In genomic region chr12:110373025-110373876, GRCh38 we compare ENCODE assay signal across 14 cellular contexts. TPM values are rescaled to one million over a fixed set of nuclear protein-coding genes. Genes with fewer than 3 reads are reported as not detected.
DNase-seq lines count a peak whose midpoint lies in the region; ATAC-seq, FAIRE-seq and TF ChIP-seq lines count a peak whose summit lies in the region.
"Had no signal": no experiment of that assay in that cellular context is flagged by ENCODE, and none has a peak within 500 bp of the region (broad histone marks: within the 10 kb centered on the region; RNA-seq: fewer than 3 reads in every experiment).

No MANE protein-coding gene starts in this region.

- H3K18ac ChIP-seq in neuronal stem cell (ENCODE audit: low read length), result no peak overlapping the region

- H3K4me2 ChIP-seq in HepG2 (ENCODE audit: low read depth, low read length) (no peak overlapping the region), neuronal stem cell (ENCODE audit: insufficient read depth, low read length, poor library complexity, severe bottlenecking) (no peak overlapping the region)

- H2BK12ac ChIP-seq in neuronal stem cell (ENCODE audit: low read length), result no peak overlapping the region

- no peak overlapping the region for H2AFZ ChIP-seq in HepG2 (ENCODE audit: low read length)
- no peak overlapping the region for H2AFZ ChIP-seq in neuronal stem cell (ENCODE audit: low read length)

- TF ChIP-seq POLR2A in HepG2 (IDR thresholded peaks at IDR 0.05; ENCODE audit: insufficient read depth in 1 of 2, low read depth in 2 of 2, low read length in 2 of 2) (no peak), right lobe of liver (IDR thresholded peaks at IDR 0.05) (no peak), esophagus muscularis mucosa (IDR thresholded peaks at IDR 0.05; ENCODE audit: low read depth) (no peak)

- no peak overlapping the region for H2BK15ac ChIP-seq in neuronal stem cell (ENCODE audit: low read length)

- no peaks in the 10 kb centered on the region for H3K79me2 ChIP-seq in HepG2 (ENCODE audit: insufficient read depth, low read length)

- H3K27ac ChIP-seq in HepG2 (ENCODE audit: extremely low read length, insufficient read depth, low read length), result no peak overlapping the region
- H3K27ac ChIP-seq in right lobe of liver, result no peak overlapping the region
- H3K27ac ChIP-seq in esophagus muscularis mucosa (replicated peaks in 1 of 4), result peak overlapping the region; percentile 22 to 54 (median 43)
- no peak overlapping the region for H3K27ac ChIP-seq in neuronal stem cell (replicated peaks; ENCODE audit: low read length)
- peak overlapping the region; percentile 24 to 49 for H3K27ac ChIP-seq in aorta (ENCODE audit: low read depth in 1 of 2, low read length in 2 of 2)
- no peak overlapping the region; the same call in 1 of the 2 replicates for H3K27ac ChIP-seq in RWPE1

- no peak for TF ChIP-seq EP300 in HepG2 (IDR thresholded peaks at IDR 0.05; ENCODE audit: low read depth in 2 of 2, low read length in 2 of 2)
- TF ChIP-seq EP300 in HepG2 (CRISPR knock-in tag; IDR thresholded peaks at IDR 0.05; ENCODE audit: borderline replicate concordance), result no peak
- no peak for TF ChIP-seq EP300 in esophagus muscularis mucosa (IDR thresholded peaks at IDR 0.05)

- no peaks in the 10 kb centered on the region for H4K20me1 ChIP-seq in HepG2 (ENCODE audit: insufficient read depth, low read length)

- no peak overlapping the region for H4K91ac ChIP-seq in neuronal stem cell (ENCODE audit: low read depth, low read length, poor library complexity)

- H3K9me3 ChIP-seq in HepG2 (ENCODE audit: low read length) (no peaks in the 10 kb centered on the region), right lobe of liver (no peaks in the 10 kb centered on the region), esophagus muscularis mucosa (no peaks in the 10 kb centered on the region), neuronal stem cell (replicated peaks in 1 of 2; ENCODE audit: control insufficient read depth in 2 of 2, insufficient read depth in 1 of 2, low read depth in 1 of 2, low read length in 2 of 2) (no peaks in the 10 kb centered on the region), aorta (ENCODE audit: control insufficient read depth, low read length) (no peaks in the 10 kb centered on the region)
- H3K9me3 ChIP-seq: HAP-1 had no signal

- 94% methylated on average over 6 of the region's 6 CpGs for WGBS in HepG2 (ENCODE audit: low lambda C conversion rate)
- WGBS in right lobe of liver (ENCODE audit: insufficient coverage, low coverage, low lambda C conversion rate, missing lambda C conversion rate), result 64% methylated on average over 5 of the region's 6 CpGs
- 31% methylated on average over 6 of the region's 6 CpGs for WGBS in esophagus muscularis mucosa
- WGBS in neuronal stem cell (ENCODE audit: extremely low coverage in 2 of 2, insufficient read length in 2 of 2, insufficient replicate concordance in 1 of 2), 2 donors, result no CpG with 5 or more reads among the region's 6 CpGs
- 21 to 24% methylated on average over 6 of the region's 6 CpGs for WGBS in aorta, 2 donors

- H3K4ac ChIP-seq in neuronal stem cell (ENCODE audit: low read length), result no peak overlapping the region

- CTCF ChIA-PET in HepG2 (lab: Yijun Ruan, JAX; ENCODE audit: low intra/inter-chr PET ratio, low total read pairs), result no interaction called here
- CTCF ChIA-PET in RWPE1 (lab: Yijun Ruan, JAX), result interaction anchor here (0.7 to 1.2 kb wide), 2 partner anchors 19 to 117 kb away, joined by 4 read pairs; no protein-coding TSS in a partner anchor

- in situ Hi-C loops in HepG2 (cut with HindIII; ENCODE audit: extremely low pct_ligation_motif_present, low pct_unique_long_range_greater_than_20kb), result no loop called here

- intact Hi-C loops in HepG2 (cut with micrococcal nuclease; ENCODE audit: unreplicated experiment) (no loop called here), right lobe of liver (cut with DNase I) (no loop called here), esophagus muscularis mucosa (cut with DNase I) (no loop called here), aorta (cut with DNase I) (no loop called here)

- H2BK5ac ChIP-seq in neuronal stem cell (ENCODE audit: low read length), result no peak overlapping the region

- no peak for FAIRE-seq in HepG2 (lab: Jason Lieb, UNC)
- no peak for FAIRE-seq in urothelium cell line (lab: Jason Lieb, UNC)
- FAIRE-seq: small intestine had no signal

- TF ChIP-seq RAD21 in HepG2 (CRISPR knock-in tag; IDR thresholded peaks at IDR 0.05), result no peak

- H3K23ac ChIP-seq in neuronal stem cell (ENCODE audit: low read depth, low read length, poor library complexity), result peak overlapping the region; percentile 53

- TSS peak; percentile 13 for BruUV-seq in HepG2 (replicated peaks; lab: Mats Ljungman, UMichigan)

- no peak for DNase-seq in HepG2 (ENCODE audit: low spot score)
- no peak for DNase-seq in right lobe of liver
- DNase-seq in esophagus muscularis mucosa (ENCODE audit: extremely low spot score), result no peak
- DNase-seq in neuronal stem cell (ENCODE audit: low spot score), result no peak
- no peak for DNase-seq in aorta
- no peak for DNase-seq in urothelium cell line (ENCODE audit: low spot score)
- no peak for DNase-seq in RWPE1 (ENCODE audit: low spot score)
- DNase-seq: activated CD4-positive, alpha-beta T cell treated with anti-CD3 and anti-CD28 coated beads for 36 hours; NCI-H1092 treated with DMSO at 0.1 percent for 48 hours; NCI-H748 treated with DMSO at 0.1 percent for 48 hours; small intestine; SW 1271 had no signal

- H3K9ac ChIP-seq in HepG2 (ENCODE audit: insufficient read depth, low read depth, low read length), result no peak overlapping the region
- H3K9ac ChIP-seq in neuronal stem cell (ENCODE audit: low read depth, low read length, poor library complexity), result no peak overlapping the region

- H3K27me3 ChIP-seq in HepG2 (ENCODE audit: control insufficient read depth in 1 of 2, insufficient read depth in 2 of 2, low read length in 2 of 2) (no peaks in the 10 kb centered on the region; a peak in 1 of 5 replicates), right lobe of liver (no peaks in the 10 kb centered on the region), esophagus muscularis mucosa (no peaks in the 10 kb centered on the region), neuronal stem cell (ENCODE audit: control insufficient read depth in 3 of 3, insufficient read depth in 3 of 3, low read depth in 1 of 3, low read length in 3 of 3) (no peaks in the 10 kb centered on the region), aorta (ENCODE audit: control insufficient read depth in 1 of 2, insufficient read depth in 2 of 2, low read length in 1 of 2) (no peaks in the 10 kb centered on the region)

- no peak for TF ChIP-seq CTCF in HepG2 (CRISPR knock-in tag; IDR thresholded peaks at IDR 0.05)
- TF ChIP-seq CTCF in right lobe of liver (IDR thresholded peaks at IDR 0.05), result no peak
- no peak for TF ChIP-seq CTCF in esophagus muscularis mucosa (IDR thresholded peaks at IDR 0.05)
- no peak for TF ChIP-seq CTCF in RWPE1 (conservative IDR thresholded peaks at IDR 0.05; ENCODE audit: low read depth)

- no peak for ATAC-seq in HepG2
- ATAC-seq in right lobe of liver, result no peak
- peak; percentile 8 for ATAC-seq in aorta (ENCODE audit: low FRiP score)
- no peak for ATAC-seq in HG03135 (IDR thresholded peaks at IDR 0.05; ENCODE audit: unreplicated experiment)
- ATAC-seq: activated CD4-positive, alpha-beta T cell treated with anti-CD3 and anti-CD28 coated beads for 36 hours had no signal

- H3K4me1 ChIP-seq in HepG2 (ENCODE audit: insufficient read depth, low read length) (0 out of 2 replicates have a peak, but pooled peaks cover 4% of the 10 kb centered on the region), right lobe of liver (no peaks in the 10 kb centered on the region), esophagus muscularis mucosa (peaks cover 12 to 47% (median 38%) of the 10 kb centered on the region in 4 donors), neuronal stem cell (ENCODE audit: control insufficient read depth in 2 of 2, insufficient read depth in 1 of 2, low read depth in 1 of 2, low read length in 2 of 2) (no peaks in the 10 kb centered on the region), aorta (ENCODE audit: control insufficient read depth in 1 of 2, insufficient read depth in 2 of 2, low read length in 2 of 2) (peaks cover 0 to 1% of the 10 kb centered on the region in 2 donors)
- H3K4me1 ChIP-seq: HAP-1 had no signal

- no peaks in the 10 kb centered on the region for H3K79me1 ChIP-seq in neuronal stem cell (ENCODE audit: low read depth, low read length)

- H4K8ac ChIP-seq in neuronal stem cell (ENCODE audit: low read depth, low read length), result no peak overlapping the region

- H3K36me3 ChIP-seq in HepG2 (replicated peaks in 1 of 2; ENCODE audit: control insufficient read depth in 1 of 2, insufficient read depth in 2 of 2, low read length in 2 of 2), result peaks cover 28 to 53% of the 10 kb centered on the region in 2 experiments
- H3K36me3 ChIP-seq in right lobe of liver, result peaks cover 0 to 55% (median 14%) of the 10 kb centered on the region in 4 donors
- peaks cover 39 to 81% (median 73%) of the 10 kb centered on the region in 4 donors for H3K36me3 ChIP-seq in esophagus muscularis mucosa
- H3K36me3 ChIP-seq in neuronal stem cell (replicated peaks in 1 of 2; ENCODE audit: control insufficient read depth in 2 of 2, insufficient read depth in 2 of 2, low read length in 2 of 2), result peaks cover 49 to 87% of the 10 kb centered on the region in 2 donors
- peaks cover 0 to 7% of the 10 kb centered on the region in 2 donors for H3K36me3 ChIP-seq in aorta (ENCODE audit: control insufficient read depth in 1 of 2, insufficient read depth in 2 of 2, low read length in 1 of 2)

- H3K4me3 ChIP-seq in HepG2 (replicated peaks in 1 of 3; ENCODE audit: insufficient read depth in 1 of 3, low read depth in 2 of 3, low read length in 3 of 3) (no peak overlapping the region), right lobe of liver (no peak overlapping the region), esophagus muscularis mucosa (no peak overlapping the region), neuronal stem cell (ENCODE audit: low read length in 2 of 2) (no peak overlapping the region), aorta (ENCODE audit: low read length in 2 of 2) (no peak overlapping the region)
- H3K4me3 ChIP-seq: HAP-1 had no signal

- H3K14ac ChIP-seq in neuronal stem cell (ENCODE audit: low read length), result no peak overlapping the region

- H2BK120ac ChIP-seq in neuronal stem cell (ENCODE audit: low read depth, low read length), result no peak overlapping the region

- POLR2A ChIA-PET in HepG2 (lab: Yijun Ruan, JAX), result no interaction called here
- POLR2A ChIA-PET in RWPE1 (lab: Yijun Ruan, JAX; ENCODE audit: low non-redundant PET), result no interaction called here

- no peak overlapping the region for H2AK5ac ChIP-seq in neuronal stem cell (ENCODE audit: low read depth, low read length)

RNA-seq across cellular contexts. Expression of gene ANAPC7, which starts 30.3 kb away (rescaled TPM):
- total RNA-seq in HepG2 (2016; rRNA removed; fragmentation: Illumina TruSeq; extraction: Trizol), result 69.1 and 73.7 TPM in 2 replicates
- 29.4 and 31.2 TPM in 2 replicates for total RNA-seq in HepG2 (2016; cell fraction: cytosol; rRNA removed; fragmentation: Illumina TruSeq; extraction: Trizol; ENCODE audit: low read depth)
- total RNA-seq in HepG2 (2016; cell fraction: insoluble cytoplasmic fraction; rRNA removed; fragmentation: Illumina TruSeq; extraction: Trizol), result 69.6 and 77.9 TPM in 2 replicates
- total RNA-seq in HepG2 (2016; cell fraction: membrane; rRNA removed; fragmentation: Illumina TruSeq; extraction: Trizol), result 30.2 and 37.8 TPM in 2 replicates
- total RNA-seq in HepG2 (2016; cell fraction: nucleus; rRNA removed; fragmentation: Illumina TruSeq; extraction: Trizol), result 48.8 and 58.7 TPM in 2 replicates
- 31.5 and 40.0 TPM in 2 replicates for polyA plus RNA-seq in HepG2 (2011; rRNA removed)
- polyA plus RNA-seq in HepG2 (2011; cell fraction: cytosol; rRNA removed), result 24.7 and 25.8 TPM in 2 replicates
- polyA plus RNA-seq in HepG2 (2011; cell fraction: nucleus; rRNA removed), result 54.7 and 59.1 TPM in 2 replicates
- polyA plus RNA-seq in HepG2 (2012), result 29.7 and 35.9 TPM in 2 replicates
- 6.2 and 9.1 TPM in 2 replicates for polyA plus RNA-seq in HepG2 (2016; cell fraction: cytosol; fragmentation: Illumina TruSeq; extraction: Trizol; ENCODE audit: low read depth)
- polyA plus RNA-seq in HepG2 (2016; cell fraction: insoluble cytoplasmic fraction; fragmentation: Illumina TruSeq; extraction: Trizol; ENCODE audit: low read depth), result 59.6 and 60.3 TPM in 2 replicates
- 15.7 TPM in 2 replicates for polyA plus RNA-seq in HepG2 (2016; cell fraction: membrane; fragmentation: Illumina TruSeq; extraction: Trizol; ENCODE audit: low read depth)
- polyA plus RNA-seq in HepG2 (2016; cell fraction: nucleus; fragmentation: Illumina TruSeq; extraction: Trizol; ENCODE audit: insufficient read depth, low read depth), result 155 and 162 TPM in 2 replicates
- polyA minus RNA-seq in HepG2 (2011; rRNA and poly(A)+ RNA removed; ENCODE audit: low replicate concordance), result 31.9 and 76.0 TPM in 2 replicates
- 20.1 and 21.5 TPM in 2 replicates for polyA minus RNA-seq in HepG2 (2011; cell fraction: cytosol; rRNA and poly(A)+ RNA removed)
- polyA minus RNA-seq in HepG2 (2011; cell fraction: nucleus; rRNA and poly(A)+ RNA removed), result 25.1 and 41.6 TPM in 2 replicates
- total RNA-seq in right lobe of liver, result 10 to 100 TPM; 14.6 to 22.8 (median 18.0) TPM
- 10 to 100 TPM; 32.5 to 35.0 (median 33.2) TPM for total RNA-seq in esophagus muscularis mucosa
- polyA plus RNA-seq in neuronal stem cell (2013, experiment 1 of 2), result 38.3 TPM
- polyA plus RNA-seq in neuronal stem cell (2013, experiment 2 of 2), result 38.9 TPM
- 10 to 100 TPM; 37.5 to 50.3 TPM for total RNA-seq in aorta
- polyA plus RNA-seq in aorta, result 10 to 100 TPM; 17.2 to 47.0 TPM

Comparison
In these comparisons a context has a peak if more than half of its experiments do, and no peak if none do; other contexts are left out.
1. H3K27ac ChIP-seq: peak in esophagus muscularis mucosa (4 of 4) and aorta (2 of 2); none in HepG2 (single experiment), right lobe of liver (0 of 3), neuronal stem cell (single experiment) and RWPE1 (single experiment).